ENCODE assay signal across 1 cellular context in genomic region chrX:132023117-132023895, GRCh38.
TF ChIP-seq lines count a peak whose summit lies in the region.

TSS of gene STK26 (plus strand) at chrX:132023302. CDS start at chrX:132023618, 316 bp downstream.

TF ChIP-seq in K562, 482 proteins besides CTCF, POLR2A, EP300 and RAD21 (continued from another document):
- TF ChIP-seq USF1 (CRISPR knock-in tag; IDR thresholded peaks at IDR 0.05), result peak; percentile 91
- no peak for TF ChIP-seq CEBPZ (IDR thresholded peaks at IDR 0.05; ENCODE audit: borderline replicate concordance, low read depth, low read length)
- TF ChIP-seq ZNF444 (CRISPR knock-in tag; IDR thresholded peaks at IDR 0.05), result no peak
- no peak for TF ChIP-seq HIVEP1 (CRISPR knock-in tag; IDR thresholded peaks at IDR 0.05)
- TF ChIP-seq ZNF311 (CRISPR knock-in tag; IDR thresholded peaks at IDR 0.05), result no peak
- no peak for TF ChIP-seq ZNF551 (CRISPR knock-in tag; IDR thresholded peaks at IDR 0.05)
- TF ChIP-seq ZKSCAN1 (IDR thresholded peaks at IDR 0.05; ENCODE audit: low read depth, low read length), result no peak
- TF ChIP-seq ETS2 (tag; IDR thresholded peaks at IDR 0.05; ENCODE audit: borderline replicate concordance, poor library complexity, severe bottlenecking), result no peak
- TF ChIP-seq ZNF282 (CRISPR knock-in tag; IDR thresholded peaks at IDR 0.05), result no peak
- no peak for TF ChIP-seq IFI16 (CRISPR knock-in tag; IDR thresholded peaks at IDR 0.05)
- no peak for TF ChIP-seq RBM17 (IDR thresholded peaks at IDR 0.05; ENCODE audit: borderline replicate concordance, low read depth, low read length)
- TF ChIP-seq ZNF354B (CRISPR knock-in tag; IDR thresholded peaks at IDR 0.05), result no peak
- TF ChIP-seq SMARCB1 (IDR thresholded peaks at IDR 0.05; ENCODE audit: insufficient read length, low read depth), result no peak
- TF ChIP-seq DPF2 (IDR thresholded peaks at IDR 0.05), result no peak
- no peak for TF ChIP-seq TRIM25 (IDR thresholded peaks at IDR 0.05; ENCODE audit: borderline replicate concordance)
- no peak for TF ChIP-seq ZNF274 (IDR thresholded peaks at IDR 0.05; ENCODE audit: borderline replicate concordance, low read depth, low read length)
- no peak for TF ChIP-seq ZNF12 (CRISPR knock-in tag; IDR thresholded peaks at IDR 0.05)
- no peak for TF ChIP-seq NR3C1 (CRISPR knock-in tag; IDR thresholded peaks at IDR 0.05)
- TF ChIP-seq CUX1 (CRISPR knock-in tag; IDR thresholded peaks at IDR 0.05), result no peak
- TF ChIP-seq ILK (tag; IDR thresholded peaks at IDR 0.05; ENCODE audit: borderline replicate concordance, low read depth), result no peak
- no peak for TF ChIP-seq HLTF (IDR thresholded peaks at IDR 0.05)
- no peak for TF ChIP-seq TFAM (CRISPR knock-in tag; conservative IDR thresholded peaks at IDR 0.05)
- TF ChIP-seq SP2 (IDR thresholded peaks at IDR 0.05; ENCODE audit: extremely low read depth, low read depth, low read length, poor library complexity, severe bottlenecking), result no peak
- no peak for TF ChIP-seq DLX4 (CRISPR knock-in tag; IDR thresholded peaks at IDR 0.05)
- peak; percentile 62 for TF ChIP-seq CTCFL (IDR thresholded peaks at IDR 0.05; ENCODE audit: borderline replicate concordance, insufficient read depth, low read depth, low read length, poor library complexity, severe bottlenecking)
- TF ChIP-seq ZNF586 (CRISPR knock-in tag; conservative IDR thresholded peaks at IDR 0.05), result no peak
- peak; percentile 48 to 56 for TF ChIP-seq NRF1 (conservative IDR thresholded peaks at IDR 0.05 in 1 of 2, IDR thresholded peaks at IDR 0.05 in 1 of 2)
- TF ChIP-seq MCM3 (IDR thresholded peaks at IDR 0.05), result no peak
- no peak for TF ChIP-seq PHB2 (IDR thresholded peaks at IDR 0.05; ENCODE audit: low read depth)
- no peak for TF ChIP-seq EWSR1 (IDR thresholded peaks at IDR 0.05; ENCODE audit: borderline replicate concordance, low read depth, partially characterized antibody)
- TF ChIP-seq HDAC1 (IDR thresholded peaks at IDR 0.05), result no peak; a peak in 1 of 4 replicates
- no peak for TF ChIP-seq ZNF512 (tag; IDR thresholded peaks at IDR 0.05)
- TF ChIP-seq ZBTB11 (CRISPR knock-in tag; IDR thresholded peaks at IDR 0.05), result no peak
- no peak for TF ChIP-seq KDM2B (CRISPR knock-in tag; IDR thresholded peaks at IDR 0.05)
- 0 out of 2 replicates have a peak, but pooled peaks have one; percentile 24 for TF ChIP-seq FOXP1 (CRISPR knock-in tag; IDR thresholded peaks at IDR 0.05)
- TF ChIP-seq SPI1 (IDR thresholded peaks at IDR 0.05; ENCODE audit: borderline replicate concordance, low read depth, low read length), result no peak
- TF ChIP-seq ARHGAP35 (IDR thresholded peaks at IDR 0.05; ENCODE audit: partially characterized antibody), result no peak
- TF ChIP-seq BRF2 (IDR thresholded peaks at IDR 0.05; ENCODE audit: borderline replicate concordance, insufficient read depth, insufficient read length), result no peak
- TF ChIP-seq CBX1 (IDR thresholded peaks at IDR 0.05; ENCODE audit: low read depth), result peak; percentile 97; the same call in 1 of the 2 replicates
- TF ChIP-seq EZH2 (IDR thresholded peaks at IDR 0.05; ENCODE audit: borderline replicate concordance, low read depth, low read length), result no peak
- no peak for TF ChIP-seq PPARD (CRISPR knock-in tag; IDR thresholded peaks at IDR 0.05)
